ENCODE assay signal across 18 cellular contexts in genomic region chr1:234990874-234991801, GRCh38.
DNase-seq lines count a peak whose midpoint lies in the region; ATAC-seq, FAIRE-seq and TF ChIP-seq lines count a peak whose summit lies in the region.
"Had no signal": no experiment of that assay in that cellular context is flagged by ENCODE, and none has a peak within 500 bp of the region (broad histone marks: within the 10 kb centered on the region; RNA-seq: fewer than 3 reads in every experiment).

No MANE protein-coding gene starts in this region.

- FAIRE-seq in A549 (lab: Jason Lieb, UNC) (no peak), GM12891 (lab: Jason Lieb, UNC) (peak; percentile 20)
- FAIRE-seq: frontal cortex, HTR-8/SVneo had no signal

- intact Hi-C loops in activated T-helper 1 cell treated with anti-CD3 and anti-CD28 coated beads, Interleukin-12 subunit alpha, Interleukin-12 subunit beta, Interleukin-2, Interleukin-4 antibody, amounts not matched to agents 30 ng/mL and 10 ng/mL and 1 ng/mL, durations not matched to agents 14 hours and 24 hours and 36 hours (cut with micrococcal nuclease), result no loop called here

- peaks cover 80% of the 10 kb centered on the region for H3K4me1 Mint-ChIP-seq in activated T-helper 1 cell treated with anti-CD3 and anti-CD28 coated beads, Interleukin-12 subunit alpha, Interleukin-12 subunit beta, Interleukin-2, Interleukin-4 antibody, amounts not matched to agents 30 ng/mL and 10 ng/mL and 1 ng/mL, durations not matched to agents 14 hours and 24 hours and 36 hours (ENCODE audit: low read depth)
- peaks cover 12 to 37% (median 25%) of the 10 kb centered on the region in 4 donors for H3K4me1 Mint-ChIP-seq in naive thymus-derived CD8-positive, alpha-beta T cell

- TF ChIP-seq EP300 in A549 (IDR thresholded peaks at IDR 0.05), result no peak

- H3K4me2 ChIP-seq in A549, result no peak overlapping the region

- ATAC-seq in A549 (no peak), HG03039 (IDR thresholded peaks at IDR 0.05; ENCODE audit: unreplicated experiment) (no peak), HG03521 (IDR thresholded peaks at IDR 0.05; ENCODE audit: unreplicated experiment) (no peak)
- ATAC-seq in naive thymus-derived CD8-positive, alpha-beta T cell, result no peak

- no peak for TF ChIP-seq CTCF in A549 (IDR thresholded peaks at IDR 0.05)

- H3K4me3 ChIP-seq in A549, result no peak overlapping the region
- H3K4me3 ChIP-seq: skin epidermis had no signal

- POLR2A ChIA-PET in A549 (lab: Yijun Ruan, JAX), result no interaction called here
- POLR2A ChIA-PET in naive thymus-derived CD8-positive, alpha-beta T cell (lab: Charles Lee), result no interaction called here

- no peak for DNase-seq in A549 (ENCODE audit: low read depth in 1 of 2, low spot score in 1 of 2)
- DNase-seq in GM12891 (ENCODE audit: insufficient read length, low spot score), result no peak
- no peak for DNase-seq in activated T-helper 1 cell treated with anti-CD3 and anti-CD28 coated beads, Interleukin-12 subunit alpha, Interleukin-12 subunit beta, Interleukin-2, Interleukin-4 antibody, amounts not matched to agents 30 ng/mL and 10 ng/mL and 1 ng/mL, durations not matched to agents 14 hours and 24 hours and 36 hours (ENCODE audit: low spot score)
- DNase-seq in naive thymus-derived CD8-positive, alpha-beta T cell, result no peak
- DNase-seq in GM03348 (ENCODE audit: low spot score), result no peak
- no peak for DNase-seq in NCI-H82 treated with DMSO at 0.1 percent for 48 hours (lab: John Stamatoyannopoulos, UW; ENCODE audit: unreplicated experiment)
- DNase-seq: activated CD8-positive, alpha-beta memory T cell treated with anti-CD3 and anti-CD28 coated beads for 24 hours; BE2C; DMS53; occipital lobe; SHP77 treated with DMSO at 0.1 percent for 48 hours; substantia nigra had no signal

- H3K36me3 Mint-ChIP-seq in activated T-helper 1 cell treated with anti-CD3 and anti-CD28 coated beads, Interleukin-12 subunit alpha, Interleukin-12 subunit beta, Interleukin-2, Interleukin-4 antibody, amounts not matched to agents 30 ng/mL and 10 ng/mL and 1 ng/mL, durations not matched to agents 14 hours and 24 hours and 36 hours (ENCODE audit: low read depth), result peaks cover 19% of the 10 kb centered on the region
- H3K36me3 Mint-ChIP-seq in naive thymus-derived CD8-positive, alpha-beta T cell, result no peaks in the 10 kb centered on the region

- TF ChIP-seq RAD21 in A549 (conservative IDR thresholded peaks at IDR 0.05 in 1 of 2, IDR thresholded peaks at IDR 0.05 in 1 of 2), result no peak

- H3K4me3 Mint-ChIP-seq in activated T-helper 1 cell treated with anti-CD3 and anti-CD28 coated beads, Interleukin-12 subunit alpha, Interleukin-12 subunit beta, Interleukin-2, Interleukin-4 antibody, amounts not matched to agents 30 ng/mL and 10 ng/mL and 1 ng/mL, durations not matched to agents 14 hours and 24 hours and 36 hours, result peak overlapping the region; percentile 68
- H3K4me3 Mint-ChIP-seq in naive thymus-derived CD8-positive, alpha-beta T cell, result no peak overlapping the region
- H3K4me3 Mint-ChIP-seq: activated naive CD4-positive, alpha-beta T cell treated with anti-CD3 and anti-CD28 coated beads, Interleukin-2, amount 10 ng/mL, durations not matched to agents 7 days and 5 days had no signal

- 95% methylated on average over 9 of the region's 9 CpGs for WGBS in A549 (ENCODE audit: missing lambda C conversion rate)

- CTCF ChIA-PET in A549 (lab: Yijun Ruan, JAX), result interaction anchor here (1.4 to 1.5 kb wide), 2 partner anchors 13 to 93 kb away, joined by 3 to 4 read pairs; no protein-coding TSS in a partner anchor

- H3K27ac ChIP-seq in A549, result peak overlapping the region; percentile 60 to 78; a peak in 3 of 6 replicates

- TF ChIP-seq POLR2A in A549 (IDR thresholded peaks at IDR 0.05; ENCODE audit: low read length), result no peak
- TF ChIP-seq POLR2A in GM12891 (IDR thresholded peaks at IDR 0.05; ENCODE audit: low read depth, low read length), result no peak

- H3K27me3 Mint-ChIP-seq in activated T-helper 1 cell treated with anti-CD3 and anti-CD28 coated beads, Interleukin-12 subunit alpha, Interleukin-12 subunit beta, Interleukin-2, Interleukin-4 antibody, amounts not matched to agents 30 ng/mL and 10 ng/mL and 1 ng/mL, durations not matched to agents 14 hours and 24 hours and 36 hours (ENCODE audit: insufficient read depth), result no peaks in the 10 kb centered on the region
- no peaks in the 10 kb centered on the region for H3K27me3 Mint-ChIP-seq in naive thymus-derived CD8-positive, alpha-beta T cell
- H3K27me3 Mint-ChIP-seq: activated naive CD4-positive, alpha-beta T cell treated with anti-CD3 and anti-CD28 coated beads, Interleukin-2, amount 10 ng/mL, durations not matched to agents 7 days and 5 days had no signal

- peak overlapping the region; percentile 95 for H3K27ac Mint-ChIP-seq in activated T-helper 1 cell treated with anti-CD3 and anti-CD28 coated beads, Interleukin-12 subunit alpha, Interleukin-12 subunit beta, Interleukin-2, Interleukin-4 antibody, amounts not matched to agents 30 ng/mL and 10 ng/mL and 1 ng/mL, durations not matched to agents 14 hours and 24 hours and 36 hours
- peak overlapping the region in 7 of 10 donors; percentile 5 to 60 (median 23) for H3K27ac Mint-ChIP-seq in naive thymus-derived CD8-positive, alpha-beta T cell
- H3K27ac Mint-ChIP-seq: activated naive CD4-positive, alpha-beta T cell treated with anti-CD3 and anti-CD28 coated beads, Interleukin-2, amount 10 ng/mL, durations not matched to agents 7 days and 5 days had no signal

- H3K4me1 ChIP-seq in A549, result peaks cover 20% of the 10 kb centered on the region
- H3K4me1 ChIP-seq: BE2C had no signal

- H3K9me3 Mint-ChIP-seq in activated T-helper 1 cell treated with anti-CD3 and anti-CD28 coated beads, Interleukin-12 subunit alpha, Interleukin-12 subunit beta, Interleukin-2, Interleukin-4 antibody, amounts not matched to agents 30 ng/mL and 10 ng/mL and 1 ng/mL, durations not matched to agents 14 hours and 24 hours and 36 hours, result peaks cover 5% of the 10 kb centered on the region
- H3K9me3 Mint-ChIP-seq in naive thymus-derived CD8-positive, alpha-beta T cell, result peaks cover 0 to 1% (median 0%) of the 10 kb centered on the region in 9 donors
- H3K9me3 Mint-ChIP-seq: activated naive CD4-positive, alpha-beta T cell treated with anti-CD3 and anti-CD28 coated beads, Interleukin-2, amount 10 ng/mL, durations not matched to agents 7 days and 5 days had no signal

- no peaks in the 10 kb centered on the region for H3K9me3 ChIP-seq in A549
- H3K9me3 ChIP-seq: BE2C had no signal

TF ChIP-seq in A549, 52 proteins besides CTCF, POLR2A, EP300 and RAD21 (continues in another document):
- TF ChIP-seq KDM1A (IDR thresholded peaks at IDR 0.05; ENCODE audit: low read depth) (no peak), HOXB13 (CRISPR knock-in tag; IDR thresholded peaks at IDR 0.05; ENCODE audit: low read depth) (no peak), HOXA7 (CRISPR knock-in tag; IDR thresholded peaks at IDR 0.05) (no peak), NPAS2 (CRISPR knock-in tag; IDR thresholded peaks at IDR 0.05; ENCODE audit: borderline replicate concordance) (no peak), TP53 (CRISPR knock-in tag; IDR thresholded peaks at IDR 0.05) (no peak), BCL3 (IDR thresholded peaks at IDR 0.05) (no peak), HDAC2 (IDR thresholded peaks at IDR 0.05) (no peak), ATOH8 (CRISPR knock-in tag; IDR thresholded peaks at IDR 0.05; ENCODE audit: low read depth) (no peak)

TF ChIP-seq in GM12891, 5 proteins besides CTCF, POLR2A, EP300 and RAD21:
- TF ChIP-seq POU2F2 (IDR thresholded peaks at IDR 0.05; ENCODE audit: low read depth, low read length), result no peak
- no peak for TF ChIP-seq POLR2AphosphoS5 (IDR thresholded peaks at IDR 0.05; ENCODE audit: low read depth, low read length)
- TF ChIP-seq TAF1 (IDR thresholded peaks at IDR 0.05; ENCODE audit: low read depth, low read length), result no peak
- no peak for TF ChIP-seq SPI1 (IDR thresholded peaks at IDR 0.05; ENCODE audit: low read depth, low read length)
- no peak for TF ChIP-seq PAX5 (IDR thresholded peaks at IDR 0.05; ENCODE audit: insufficient read depth, low read length, severe bottlenecking)
